ENCODE assay signal across 17 cellular contexts in the genomic region with DNA sequence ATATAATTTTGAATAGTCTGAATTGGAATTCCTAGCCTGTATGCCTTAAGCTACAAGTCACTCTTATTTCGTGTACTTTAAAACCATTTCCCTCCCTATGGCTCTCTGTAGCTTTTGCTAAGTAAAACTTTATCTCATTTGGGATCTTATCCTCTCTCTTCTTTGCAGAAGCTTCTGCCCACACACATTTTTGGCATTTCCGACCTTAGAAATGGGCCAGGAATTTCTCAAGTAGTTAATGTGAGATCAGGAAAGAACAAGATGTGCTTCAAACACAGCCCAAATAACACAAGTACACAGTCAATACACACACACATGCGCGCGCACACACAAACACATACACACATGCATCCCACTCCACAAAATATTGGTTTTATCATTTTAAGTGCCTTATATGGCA.
A peak's percentile ranks its signal among the peaks of the same experiment; 100 is the strongest.
DNase-seq lines count a peak whose midpoint lies in the region; ATAC-seq and TF ChIP-seq lines count a peak whose summit lies in the region.
"Had no signal": no experiment of that assay in that cellular context is flagged by ENCODE, and none has a peak within 500 bp of the region (broad histone marks: within the 10 kb centered on the region; RNA-seq: fewer than 3 reads in every experiment).

No MANE protein-coding gene starts in this region.

- DNase-seq in BJ (ENCODE audit: low read depth), result peak; percentile 86
- DNase-seq in PC-3, result peak; percentile 6
- peak; percentile 44 for DNase-seq in dedifferentiated amniotic fluid mesenchymal stem cell (ENCODE audit: extremely low spot score)
- DNase-seq in dorsolateral prefrontal cortex, result no peak
- no peak for DNase-seq in hepatic stellate cell (ENCODE audit: low spot score)
- DNase-seq in MM.1S, result no peak
- no peak for DNase-seq in esophagus squamous epithelium (lab: John Stamatoyannopoulos, UW)
- DNase-seq: erythroblast, naive B cell, NCI-H1105, NCI-H774, upper lobe of left lung had no signal

- intact Hi-C loops in PC-3 (cut with micrococcal nuclease), result no loop called here
- intact Hi-C loops in dorsolateral prefrontal cortex (cut with DNase I), result no loop called here
- intact Hi-C loops in esophagus squamous epithelium (cut with DNase I), result no loop called here

- TF ChIP-seq CTCF in BJ (IDR thresholded peaks at IDR 0.05; ENCODE audit: insufficient read depth, low read depth, low read length), result no peak
- no peak for TF ChIP-seq CTCF in PC-3 (conservative IDR thresholded peaks at IDR 0.05; ENCODE audit: low read depth, low read length)
- TF ChIP-seq CTCF in nephron (IDR thresholded peaks at IDR 0.05; ENCODE audit: unreplicated experiment in 3 of 3), result no peak
- TF ChIP-seq CTCF in dorsolateral prefrontal cortex (IDR thresholded peaks at IDR 0.05 in 54 of 56, conservative IDR thresholded peaks at IDR 0.05 in 2 of 56; ENCODE audit: low read depth in 1 of 56, partially characterized antibody in 56 of 56), result no peak
- no peak for TF ChIP-seq CTCF in MM.1S (IDR thresholded peaks at IDR 0.05; ENCODE audit: low read length)
- no peak for TF ChIP-seq CTCF in esophagus squamous epithelium (IDR thresholded peaks at IDR 0.05)

- no peaks in the 10 kb centered on the region for H3K36me3 Mint-ChIP-seq in nephron (ENCODE audit: low read depth)
- H3K36me3 Mint-ChIP-seq: brain, naive B cell had no signal

- BruUV-seq in PC-3 (replicated peaks; lab: Mats Ljungman, UMichigan), result no TSS peak

- H3K27me3 ChIP-seq in BJ (ENCODE audit: control insufficient read depth, insufficient read depth, low read length), result no peaks in the 10 kb centered on the region
- H3K27me3 ChIP-seq in PC-3 (ENCODE audit: low read length), result no peaks in the 10 kb centered on the region
- no peaks in the 10 kb centered on the region for H3K27me3 ChIP-seq in dorsolateral prefrontal cortex
- no peaks in the 10 kb centered on the region for H3K27me3 ChIP-seq in MM.1S (replicated peaks; ENCODE audit: insufficient read depth, low read length)
- H3K27me3 ChIP-seq in esophagus squamous epithelium, result no peaks in the 10 kb centered on the region
- H3K27me3 ChIP-seq: BLaER1, SJCRH30, upper lobe of left lung had no signal

- no peak overlapping the region for H3K4me3 ChIP-seq in BJ (ENCODE audit: low read depth, low read length)
- no peak overlapping the region for H3K4me3 ChIP-seq in PC-3 (ENCODE audit: low read length)
- H3K4me3 ChIP-seq in dorsolateral prefrontal cortex, result no peak overlapping the region
- H3K4me3 ChIP-seq in MM.1S (ENCODE audit: low read length), result no peak overlapping the region
- H3K4me3 ChIP-seq in esophagus squamous epithelium, result no peak overlapping the region
- H3K4me3 ChIP-seq: BLaER1, SJCRH30, skin epidermis, upper lobe of left lung had no signal

- H3K4me1 ChIP-seq in PC-3 (ENCODE audit: insufficient read depth, low read length) (peaks cover 16% of the 10 kb centered on the region), MM.1S (ENCODE audit: low read length) (no peaks in the 10 kb centered on the region), esophagus squamous epithelium (no peaks in the 10 kb centered on the region)
- H3K4me1 ChIP-seq: BLaER1, upper lobe of left lung had no signal

- no peaks in the 10 kb centered on the region for H3K27me3 Mint-ChIP-seq in nephron (ENCODE audit: low read depth)
- H3K27me3 Mint-ChIP-seq: brain, naive B cell had no signal

- H3K9me3 Mint-ChIP-seq in nephron, result no peaks in the 10 kb centered on the region

- no peaks in the 10 kb centered on the region for H3K79me2 ChIP-seq in PC-3 (ENCODE audit: low read length)
- H3K79me2 ChIP-seq in MM.1S (ENCODE audit: low read length), result no peaks in the 10 kb centered on the region

- no peak overlapping the region for H3K27ac ChIP-seq in PC-3 (ENCODE audit: low read length)
- no peak overlapping the region for H3K27ac ChIP-seq in dorsolateral prefrontal cortex
- no peak overlapping the region for H3K27ac ChIP-seq in MM.1S (ENCODE audit: low read length)
- no peak overlapping the region for H3K27ac ChIP-seq in esophagus squamous epithelium
- H3K27ac ChIP-seq: BLaER1, SJCRH30, upper lobe of left lung had no signal

- CTCF ChIA-PET in BJ (lab: Yijun Ruan, JAX) (interaction anchor here (1.6 kb wide), 1 partner anchor 9 kb away, joined by 4 read pairs; no protein-coding TSS in a partner anchor), PC-3 (lab: Charles Lee) (no interaction called here)

- H2AFZ ChIP-seq in PC-3 (ENCODE audit: low read length), result no peak overlapping the region
- H2AFZ ChIP-seq in MM.1S (ENCODE audit: low read length), result no peak overlapping the region

- TF ChIP-seq POLR2A in esophagus squamous epithelium (IDR thresholded peaks at IDR 0.05), result no peak

- H3K36me3 ChIP-seq in BJ (ENCODE audit: control insufficient read depth, insufficient read depth, low read length) (no peaks in the 10 kb centered on the region), PC-3 (ENCODE audit: low read depth, low read length) (no peaks in the 10 kb centered on the region), MM.1S (replicated peaks; ENCODE audit: insufficient read depth, low read length) (no peaks in the 10 kb centered on the region), esophagus squamous epithelium (no peaks in the 10 kb centered on the region)
- H3K36me3 ChIP-seq: BLaER1, SJCRH30, upper lobe of left lung had no signal

- peak overlapping the region in 2 of 3 experiments; percentile 35 to 52 for H3K27ac Mint-ChIP-seq in nephron
- H3K27ac Mint-ChIP-seq: brain had no signal

- no peaks in the 10 kb centered on the region for H3K9me3 ChIP-seq in PC-3 (ENCODE audit: low read length)
- no peaks in the 10 kb centered on the region for H3K9me3 ChIP-seq in MM.1S (replicated peaks; ENCODE audit: insufficient read depth, low read length)
- H3K9me3 ChIP-seq in esophagus squamous epithelium, result no peaks in the 10 kb centered on the region
- H3K9me3 ChIP-seq: BLaER1, SJCRH30, upper lobe of left lung had no signal

- H3K9ac ChIP-seq in PC-3 (ENCODE audit: low read length) (no peak overlapping the region), MM.1S (ENCODE audit: low read length) (no peak overlapping the region)
- H3K9ac ChIP-seq: BLaER1 had no signal

- no peak for ATAC-seq in PC-3

- no peak overlapping the region for H3K4me2 ChIP-seq in PC-3 (ENCODE audit: low read length)
- H3K4me2 ChIP-seq in MM.1S (ENCODE audit: low read depth, low read length), result no peak overlapping the region
- H3K4me2 ChIP-seq: BLaER1 had no signal

- H3K4me3 Mint-ChIP-seq in nephron, result no peak overlapping the region
- H3K4me3 Mint-ChIP-seq: brain, naive B cell had no signal

- POLR2A ChIA-PET in BJ (lab: Charles Lee), result interaction anchor here (1.0 to 1.2 kb wide), 2 partner anchors 10 to 14 kb away, joined by 3 to 8 read pairs; no protein-coding TSS in a partner anchor
- POLR2A ChIA-PET in PC-3 (lab: Charles Lee; ENCODE audit: unreplicated experiment), result no interaction called here

- peaks cover 8% of the 10 kb centered on the region for H3K4me1 Mint-ChIP-seq in nephron
- H3K4me1 Mint-ChIP-seq: brain, naive B cell had no signal

- H3K9me2 ChIP-seq in PC-3 (replicated peaks; ENCODE audit: low read length) (no peaks in the 10 kb centered on the region), MM.1S (replicated peaks; ENCODE audit: insufficient read depth, low read length) (no peaks in the 10 kb centered on the region)

- no peaks in the 10 kb centered on the region for H4K20me1 ChIP-seq in PC-3 (ENCODE audit: low read length)
- no peaks in the 10 kb centered on the region for H4K20me1 ChIP-seq in MM.1S (ENCODE audit: insufficient read depth, low read length)
- H4K20me1 ChIP-seq: BLaER1 had no signal

- 82 to 84% methylated on average over 5 of the region's 5 CpGs for WGBS in esophagus squamous epithelium, 2 donors

- H3F3A ChIP-seq in PC-3 (ENCODE audit: low read length, unreplicated experiment) (no peaks in the 10 kb centered on the region), MM.1S (ENCODE audit: insufficient read depth, low read length) (no peaks in the 10 kb centered on the region)

Comparison
In these comparisons a context has a peak if more than half of its experiments do, and no peak if none do; other contexts are left out.
1. DNase-seq: peak in BJ (single experiment), PC-3 (single experiment) and dedifferentiated amniotic fluid mesenchymal stem cell (single experiment); none in dorsolateral prefrontal cortex (0 of 10), hepatic stellate cell (single experiment), MM.1S (single experiment) and esophagus squamous epithelium (single experiment).